2 cellular contexts compared by ENCODE assay signal in the genomic region with DNA sequence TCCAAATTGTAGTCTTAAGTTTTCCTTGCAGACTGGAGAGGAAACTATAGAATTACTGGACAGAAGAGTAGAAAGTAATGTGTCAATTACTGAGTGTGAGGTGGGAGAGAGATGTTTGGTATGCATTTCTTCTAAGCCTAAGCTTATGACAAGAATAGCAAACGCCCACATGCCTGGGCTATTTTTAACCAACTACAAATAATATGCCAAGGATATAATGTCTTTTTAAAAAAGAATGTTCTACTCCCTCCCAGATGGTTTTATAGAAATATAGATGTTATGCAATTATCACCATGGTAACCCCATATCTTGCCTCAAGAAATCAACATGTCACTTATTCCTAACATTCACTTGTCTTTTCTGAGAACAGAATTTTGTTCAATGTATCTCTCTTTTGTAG.
TF ChIP-seq lines count a peak whose summit lies in the region.

No MANE protein-coding gene starts in this region.

TF ChIP-seq in IMR-90, 13 proteins besides CTCF, POLR2A, EP300 and RAD21:
- TF ChIP-seq USF2 (IDR thresholded peaks at IDR 0.05; ENCODE audit: low read depth, low read length) (no peak), CEBPB (IDR thresholded peaks at IDR 0.05; ENCODE audit: low read depth, low read length) (0 out of 2 replicates have a peak, but pooled peaks have one; percentile 3)

TF ChIP-seq in K562, 482 proteins besides CTCF, POLR2A, EP300 and RAD21:
- no peak for TF ChIP-seq MTA1 (IDR thresholded peaks at IDR 0.05; ENCODE audit: borderline replicate concordance)
- no peak for TF ChIP-seq POLR2H (tag; IDR thresholded peaks at IDR 0.05; ENCODE audit: low read depth)
- peak; percentile 11; the same call in 1 of the 2 replicates for TF ChIP-seq RFX1 (IDR thresholded peaks at IDR 0.05)
